In genomic region chr6:2733736-2734480, GRCh38 we compare ENCODE assay signal across 1 cellular context.
TF ChIP-seq lines count a peak whose summit lies in the region.

No MANE protein-coding gene starts in this region.

TF ChIP-seq in GM23338, 12 proteins besides CTCF, POLR2A, EP300 and RAD21 (continued from another document):
- TF ChIP-seq, protein P1, sequence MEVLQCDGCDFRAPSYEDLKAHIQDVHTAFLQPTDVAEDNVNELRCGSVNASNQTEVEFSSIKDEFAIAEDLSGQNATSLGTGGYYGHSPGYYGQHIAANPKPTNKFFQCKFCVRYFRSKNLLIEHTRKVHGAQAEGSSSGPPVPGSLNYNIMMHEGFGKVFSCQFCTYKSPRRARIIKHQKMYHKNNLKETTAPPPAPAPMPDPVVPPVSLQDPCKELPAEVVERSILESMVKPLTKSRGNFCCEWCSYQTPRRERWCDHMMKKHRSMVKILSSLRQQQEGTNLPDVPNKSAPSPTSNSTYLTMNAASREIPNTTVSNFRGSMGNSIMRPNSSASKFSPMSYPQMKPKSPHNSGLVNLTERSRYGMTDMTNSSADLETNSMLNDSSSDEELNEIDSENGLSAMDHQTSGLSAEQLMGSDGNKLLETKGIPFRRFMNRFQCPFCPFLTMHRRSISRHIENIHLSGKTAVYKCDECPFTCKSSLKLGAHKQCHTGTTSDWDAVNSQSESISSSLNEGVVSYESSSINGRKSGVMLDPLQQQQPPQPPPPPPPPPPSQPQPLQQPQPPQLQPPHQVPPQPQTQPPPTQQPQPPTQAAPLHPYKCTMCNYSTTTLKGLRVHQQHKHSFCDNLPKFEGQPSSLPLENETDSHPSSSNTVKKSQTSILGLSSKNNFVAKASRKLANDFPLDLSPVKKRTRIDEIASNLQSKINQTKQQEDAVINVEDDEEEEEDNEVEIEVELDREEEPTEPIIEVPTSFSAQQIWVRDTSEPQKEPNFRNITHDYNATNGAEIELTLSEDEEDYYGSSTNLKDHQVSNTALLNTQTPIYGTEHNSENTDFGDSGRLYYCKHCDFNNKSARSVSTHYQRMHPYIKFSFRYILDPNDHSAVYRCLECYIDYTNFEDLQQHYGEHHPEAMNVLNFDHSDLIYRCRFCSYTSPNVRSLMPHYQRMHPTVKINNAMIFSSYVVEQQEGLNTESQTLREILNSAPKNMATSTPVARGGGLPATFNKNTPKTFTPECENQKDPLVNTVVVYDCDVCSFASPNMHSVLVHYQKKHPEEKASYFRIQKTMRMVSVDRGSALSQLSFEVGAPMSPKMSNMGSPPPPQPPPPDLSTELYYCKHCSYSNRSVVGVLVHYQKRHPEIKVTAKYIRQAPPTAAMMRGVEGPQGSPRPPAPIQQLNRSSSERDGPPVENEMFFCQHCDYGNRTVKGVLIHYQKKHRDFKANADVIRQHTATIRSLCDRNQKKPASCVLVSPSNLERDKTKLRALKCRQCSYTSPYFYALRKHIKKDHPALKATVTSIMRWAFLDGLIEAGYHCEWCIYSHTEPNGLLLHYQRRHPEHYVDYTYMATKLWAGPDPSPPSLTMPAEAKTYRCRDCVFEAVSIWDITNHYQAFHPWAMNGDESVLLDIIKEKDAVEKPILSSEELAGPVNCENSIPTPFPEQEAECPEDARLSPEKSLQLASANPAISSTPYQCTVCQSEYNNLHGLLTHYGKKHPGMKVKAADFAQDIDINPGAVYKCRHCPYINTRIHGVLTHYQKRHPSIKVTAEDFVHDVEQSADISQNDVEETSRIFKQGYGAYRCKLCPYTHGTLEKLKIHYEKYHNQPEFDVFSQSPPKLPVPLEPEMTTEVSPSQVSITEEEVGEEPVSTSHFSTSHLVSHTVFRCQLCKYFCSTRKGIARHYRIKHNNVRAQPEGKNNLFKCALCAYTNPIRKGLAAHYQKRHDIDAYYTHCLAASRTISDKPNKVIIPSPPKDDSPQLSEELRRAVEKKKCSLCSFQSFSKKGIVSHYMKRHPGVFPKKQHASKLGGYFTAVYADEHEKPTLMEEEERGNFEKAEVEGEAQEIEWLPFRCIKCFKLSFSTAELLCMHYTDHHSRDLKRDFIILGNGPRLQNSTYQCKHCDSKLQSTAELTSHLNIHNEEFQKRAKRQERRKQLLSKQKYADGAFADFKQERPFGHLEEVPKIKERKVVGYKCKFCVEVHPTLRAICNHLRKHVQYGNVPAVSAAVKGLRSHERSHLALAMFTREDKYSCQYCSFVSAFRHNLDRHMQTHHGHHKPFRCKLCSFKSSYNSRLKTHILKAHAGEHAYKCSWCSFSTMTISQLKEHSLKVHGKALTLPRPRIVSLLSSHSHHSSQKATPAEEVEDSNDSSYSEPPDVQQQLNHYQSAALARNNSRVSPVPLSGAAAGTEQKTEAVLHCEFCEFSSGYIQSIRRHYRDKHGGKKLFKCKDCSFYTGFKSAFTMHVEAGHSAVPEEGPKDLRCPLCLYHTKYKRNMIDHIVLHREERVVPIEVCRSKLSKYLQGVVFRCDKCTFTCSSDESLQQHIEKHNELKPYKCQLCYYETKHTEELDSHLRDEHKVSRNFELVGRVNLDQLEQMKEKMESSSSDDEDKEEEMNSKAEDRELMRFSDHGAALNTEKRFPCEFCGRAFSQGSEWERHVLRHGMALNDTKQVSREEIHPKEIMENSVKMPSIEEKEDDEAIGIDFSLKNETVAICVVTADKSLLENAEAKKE (CRISPR knock-in tag; IDR thresholded peaks at IDR 0.05) = no peak
- no peak for TF ChIP-seq ZNF114 (CRISPR knock-in tag; IDR thresholded peaks at IDR 0.05)
- no peak for TF ChIP-seq CREB1 (CRISPR knock-in tag; IDR thresholded peaks at IDR 0.05; ENCODE audit: low read depth)
- no peak for TF ChIP-seq JUNB (IDR thresholded peaks at IDR 0.05; ENCODE audit: unreplicated experiment)
- no peak for TF ChIP-seq STAT1 (IDR thresholded peaks at IDR 0.05; ENCODE audit: unreplicated experiment)
- TF ChIP-seq POLR2AphosphoS5 (IDR thresholded peaks at IDR 0.05; ENCODE audit: low read depth) = no peak
- TF ChIP-seq, protein P2, sequence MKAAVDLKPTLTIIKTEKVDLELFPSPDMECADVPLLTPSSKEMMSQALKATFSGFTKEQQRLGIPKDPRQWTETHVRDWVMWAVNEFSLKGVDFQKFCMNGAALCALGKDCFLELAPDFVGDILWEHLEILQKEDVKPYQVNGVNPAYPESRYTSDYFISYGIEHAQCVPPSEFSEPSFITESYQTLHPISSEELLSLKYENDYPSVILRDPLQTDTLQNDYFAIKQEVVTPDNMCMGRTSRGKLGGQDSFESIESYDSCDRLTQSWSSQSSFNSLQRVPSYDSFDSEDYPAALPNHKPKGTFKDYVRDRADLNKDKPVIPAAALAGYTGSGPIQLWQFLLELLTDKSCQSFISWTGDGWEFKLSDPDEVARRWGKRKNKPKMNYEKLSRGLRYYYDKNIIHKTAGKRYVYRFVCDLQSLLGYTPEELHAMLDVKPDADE (IDR thresholded peaks at IDR 0.05) = no peak
TF ChIP-seq in GM23338: peak in this region for 0.
